8 cellular contexts compared by ENCODE assay signal in the genomic region with DNA sequence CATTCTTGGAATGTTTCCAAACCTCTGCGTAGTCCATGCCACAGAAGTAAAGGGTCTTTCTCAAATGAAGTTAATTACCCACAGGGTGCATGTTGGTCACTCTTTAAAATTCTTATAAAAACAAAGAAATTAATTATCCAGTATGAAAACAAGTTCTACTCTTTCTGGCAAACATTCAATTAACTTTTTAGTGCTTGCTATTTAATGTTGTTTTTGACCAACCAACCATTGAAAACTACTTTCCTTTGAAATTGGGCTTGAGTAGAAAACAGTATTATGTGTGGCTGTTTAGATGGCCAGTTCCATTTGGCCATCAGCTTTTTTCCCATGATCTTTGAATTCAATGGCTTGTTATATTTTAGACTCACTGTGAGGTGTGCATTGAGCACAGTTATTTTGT.
"Had no signal": no experiment of that assay in that cellular context is flagged by ENCODE, and none has a peak within 500 bp of the region (broad histone marks: within the 10 kb centered on the region; RNA-seq: fewer than 3 reads in every experiment).

No MANE protein-coding gene starts in this region.

- H3K4me3 ChIP-seq: GM23248, HAP-1, K562 had no signal

- H3K27ac ChIP-seq: GM23248 had no signal

- H3K9ac ChIP-seq: GM23248 had no signal

- DNase-seq: GM23248, GOT3, H7, HFFc6, IMR-90, KG1 had no signal

- H3K9me3 ChIP-seq: HAP-1 had no signal

- H3K4me1 ChIP-seq: HAP-1 had no signal

- H3K9me3 Mint-ChIP-seq: HFFc6 had no signal

- H2AFZ ChIP-seq: GM23248 had no signal

- H3K4me3 Mint-ChIP-seq: HFFc6 had no signal

- H3K27ac Mint-ChIP-seq: HFFc6 had no signal

- H3K36me3 ChIP-seq: HAP-1 had no signal
